ENCODE assay signal across 13 cellular contexts in the genomic region with DNA sequence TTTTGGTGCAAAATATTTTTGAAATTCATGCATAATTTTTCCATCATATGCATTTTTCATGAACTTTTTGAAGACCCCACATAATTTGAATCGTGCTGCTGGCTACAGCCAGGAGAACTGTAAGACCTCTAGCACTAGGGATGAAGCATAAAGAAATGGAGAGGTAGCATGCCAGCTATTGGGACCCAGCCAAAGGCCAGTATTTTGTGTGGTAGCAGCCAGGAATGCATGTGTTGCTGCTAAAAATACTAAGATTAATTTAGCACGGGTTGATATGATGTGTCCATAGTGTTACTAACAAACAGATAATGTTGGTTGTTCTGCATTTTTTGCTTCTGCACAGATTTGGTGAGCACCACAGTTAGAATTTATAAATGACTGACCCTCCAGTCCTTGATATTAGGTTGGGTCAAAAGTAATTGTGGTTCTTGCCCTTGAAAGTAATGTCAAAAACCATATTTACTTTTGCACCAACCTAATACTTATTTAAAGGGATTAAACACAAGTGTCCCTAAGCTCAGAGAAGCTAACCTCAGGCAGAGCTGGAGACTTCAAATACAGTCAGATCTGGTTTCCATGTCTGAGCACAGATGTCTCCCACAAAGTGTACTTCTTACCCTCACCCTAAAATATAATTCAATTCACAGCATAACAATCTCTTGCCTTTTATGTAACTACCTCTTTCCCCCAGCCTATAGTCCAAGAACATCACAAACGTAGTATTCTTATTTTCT. TPM values are rescaled to one million over a fixed set of nuclear protein-coding genes. Genes with fewer than 3 reads are reported as not detected.
DNase-seq lines count a peak whose midpoint lies in the region; ATAC-seq and TF ChIP-seq lines count a peak whose summit lies in the region.
"Had no signal": no experiment of that assay in that cellular context is flagged by ENCODE, and none has a peak within 500 bp of the region (broad histone marks: within the 10 kb centered on the region; RNA-seq: fewer than 3 reads in every experiment).

No MANE protein-coding gene starts in this region.

- POLR2A ChIA-PET in CD8-positive, alpha-beta memory T cell (lab: Charles Lee), result no interaction called here

- no peak overlapping the region for H3K27ac ChIP-seq in CD8-positive, alpha-beta memory T cell (ENCODE audit: low read depth, low read length)
- H3K27ac ChIP-seq in osteoblast (ENCODE audit: low read depth, low read length), result no peak overlapping the region
- H3K27ac ChIP-seq: BLaER1 treated with 17β-estradiol and CSF1 and Interleukin-3, amounts not matched to agents 10 nM and 100 nM; GM23248 had no signal

- CTCF ChIA-PET in CD8-positive, alpha-beta memory T cell (lab: Charles Lee), result no interaction called here

- no peak overlapping the region for H2AFZ ChIP-seq in osteoblast (ENCODE audit: low read length)
- H2AFZ ChIP-seq: GM23248 had no signal

- H3K27ac Mint-ChIP-seq in CD8-positive, alpha-beta memory T cell, result no peak overlapping the region
- H3K27ac Mint-ChIP-seq: CD4-positive, CD25-positive, alpha-beta regulatory T cell had no signal

- H3K36me3 ChIP-seq in CD8-positive, alpha-beta memory T cell (ENCODE audit: insufficient read depth, low read length), result no peaks in the 10 kb centered on the region
- no peaks in the 10 kb centered on the region for H3K36me3 ChIP-seq in osteoblast (ENCODE audit: insufficient read depth, low read length)
- H3K36me3 ChIP-seq: BLaER1 treated with 17β-estradiol and CSF1 and Interleukin-3, amounts not matched to agents 10 nM and 100 nM had no signal

- DNase-seq in LHCN-M2 (ENCODE audit: low read depth) (peak; percentile 2), Right ventricle myocardium inferior (ENCODE audit: missing footprints) (no peak), left cardiac atrium (peak; percentile 44), myocyte (ENCODE audit: low read depth) (peak; percentile 24), RKO (ENCODE audit: low spot score) (no peak), osteoblast (ENCODE audit: insufficient read length, low spot score, missing footprints) (no peak)
- no peak for DNase-seq in CD8-positive, alpha-beta memory T cell
- DNase-seq: 8988T; CD4-positive, CD25-positive, alpha-beta regulatory T cell; DMS79; GM23248 had no signal

- no peaks in the 10 kb centered on the region for H3K79me2 ChIP-seq in osteoblast (ENCODE audit: insufficient read depth, low read length)

- H3K4me3 ChIP-seq in CD8-positive, alpha-beta memory T cell (ENCODE audit: low read length), result no peak overlapping the region
- no peak overlapping the region for H3K4me3 ChIP-seq in osteoblast (ENCODE audit: insufficient read depth, low read length)
- H3K4me3 ChIP-seq: BLaER1 treated with 17β-estradiol and CSF1 and Interleukin-3, amounts not matched to agents 10 nM and 100 nM; GM23248 had no signal

- H4K20me1 ChIP-seq in osteoblast (ENCODE audit: insufficient read depth, low read length), result no peaks in the 10 kb centered on the region
- H4K20me1 ChIP-seq: BLaER1 treated with 17β-estradiol and CSF1 and Interleukin-3, amounts not matched to agents 10 nM and 100 nM had no signal

- no peak for TF ChIP-seq CTCF in osteoblast (IDR thresholded peaks at IDR 0.05; ENCODE audit: extremely low read depth, low read depth, low read length)

- intact Hi-C loops in Right ventricle myocardium inferior (cut with DNase I), result loop anchor here (5.0 kb wide), 1 partner anchor 472 kb away; no protein-coding TSS in a partner anchor
- intact Hi-C loops in left cardiac atrium (cut with DNase I), result no loop called here

- no peak overlapping the region for H3K4me2 ChIP-seq in osteoblast (ENCODE audit: insufficient read depth, low read length)
- H3K4me2 ChIP-seq: BLaER1 treated with 17β-estradiol and CSF1 and Interleukin-3, amounts not matched to agents 10 nM and 100 nM had no signal

- H3K4me1 ChIP-seq in CD8-positive, alpha-beta memory T cell (ENCODE audit: insufficient read depth, low read length), result no peaks in the 10 kb centered on the region
- H3K4me1 ChIP-seq in osteoblast (ENCODE audit: insufficient read depth, low read length), result no peaks in the 10 kb centered on the region
- H3K4me1 ChIP-seq: BLaER1 treated with 17β-estradiol and CSF1 and Interleukin-3, amounts not matched to agents 10 nM and 100 nM had no signal

- H3K36me3 Mint-ChIP-seq in CD8-positive, alpha-beta memory T cell, result no peaks in the 10 kb centered on the region
- H3K36me3 Mint-ChIP-seq: CD4-positive, CD25-positive, alpha-beta regulatory T cell had no signal

- H3K27me3 ChIP-seq in CD8-positive, alpha-beta memory T cell (ENCODE audit: insufficient read depth, low read length, poor library complexity, severe bottlenecking), result no peaks in the 10 kb centered on the region
- H3K27me3 ChIP-seq in osteoblast (ENCODE audit: insufficient read depth, low read length), result no peaks in the 10 kb centered on the region
- H3K27me3 ChIP-seq: BLaER1 treated with 17β-estradiol and CSF1 and Interleukin-3, amounts not matched to agents 10 nM and 100 nM had no signal

- ATAC-seq in Right ventricle myocardium inferior (peak; percentile 82), left cardiac atrium (peak; percentile 53 to 54), HG02798 (IDR thresholded peaks at IDR 0.05; ENCODE audit: poor library complexity, unreplicated experiment) (no peak)

- peaks cover 0 to 2% of the 10 kb centered on the region in 2 donors for H3K27me3 Mint-ChIP-seq in CD8-positive, alpha-beta memory T cell
- H3K27me3 Mint-ChIP-seq: CD4-positive, CD25-positive, alpha-beta regulatory T cell had no signal

- no peak overlapping the region for H3K4me3 Mint-ChIP-seq in CD8-positive, alpha-beta memory T cell
- H3K4me3 Mint-ChIP-seq: CD4-positive, CD25-positive, alpha-beta regulatory T cell had no signal

- H3K9me3 Mint-ChIP-seq in CD8-positive, alpha-beta memory T cell, result peaks cover 0 to 4% (median 2%) of the 10 kb centered on the region in 5 donors

- no peaks in the 10 kb centered on the region for H3K4me1 Mint-ChIP-seq in CD8-positive, alpha-beta memory T cell
- H3K4me1 Mint-ChIP-seq: CD4-positive, CD25-positive, alpha-beta regulatory T cell had no signal

- no peaks in the 10 kb centered on the region for H3K9me3 ChIP-seq in CD8-positive, alpha-beta memory T cell (ENCODE audit: low read length)
- no peaks in the 10 kb centered on the region for H3K9me3 ChIP-seq in osteoblast (ENCODE audit: low read depth, low read length)

RNA-seq across cellular contexts. Expression of a gene that starts 54.1 kb away (rescaled TPM):
- total RNA-seq in LHCN-M2 (2014; rRNA removed) (not detected in 2 replicates), Right ventricle myocardium inferior (not detected), left cardiac atrium (not detected), myocyte (not detected in 2 replicates), osteoblast (not detected in 2 replicates)
- polyA plus RNA-seq in LHCN-M2 (2012), result not detected
- not detected for polyA plus RNA-seq in myocyte (2012)
- total RNA-seq in CD8-positive, alpha-beta memory T cell, result not detected
- not detected for polyA plus RNA-seq in CD8-positive, alpha-beta memory T cell
- total RNA-seq: CD4-positive, CD25-positive, alpha-beta regulatory T cell; GM23248 had no signal
- polyA plus RNA-seq: CD4-positive, CD25-positive, alpha-beta regulatory T cell; GM23248 had no signal

Comparison
In these comparisons a context has a peak if more than half of its experiments do, and no peak if none do; other contexts are left out.
1. DNase-seq: peak in LHCN-M2 (single experiment), left cardiac atrium (single experiment) and myocyte (single experiment); none in Right ventricle myocardium inferior (single experiment), RKO (single experiment), CD8-positive, alpha-beta memory T cell (0 of 5) and osteoblast (single experiment).